10 cellular contexts compared by ENCODE assay signal in genomic region chr7:130272456-130273080, GRCh38. TPM values are rescaled to one million over a fixed set of nuclear protein-coding genes. Genes with fewer than 3 reads are reported as not detected.
DNase-seq lines count a peak whose midpoint lies in the region; TF ChIP-seq lines count a peak whose summit lies in the region.
"Had no signal": no experiment of that assay in that cellular context is flagged by ENCODE, and none has a peak within 500 bp of the region (broad histone marks: within the 10 kb centered on the region; RNA-seq: fewer than 3 reads in every experiment).

No MANE protein-coding gene starts in this region.

- TF ChIP-seq EP300 in tibial nerve (IDR thresholded peaks at IDR 0.05) = no peak

- DNase-seq in DMS53 (lab: John Stamatoyannopoulos, UW) (peak; percentile 26), DMS53 treated with DMSO at 0.1 percent for 48 hours (lab: John Stamatoyannopoulos, UW; ENCODE audit: unreplicated experiment) (no peak), SK-N-MC (ENCODE audit: low read depth, low spot score) (no peak), tibial nerve (ENCODE audit: low spot score in 2 of 2) (no peak), GM19240 (ENCODE audit: insufficient read length, low spot score) (no peak), 8988T (no peak)
- DNase-seq in stimulated activated naive CD4-positive, alpha-beta T cell (lab: John Stamatoyannopoulos, UW) = no peak
- DNase-seq: right lobe of liver had no signal

- H3K9ac ChIP-seq in SK-N-MC (ENCODE audit: insufficient read length) (no peak overlapping the region), iPS-20b (ENCODE audit: low read depth, low read length) (peak overlapping the region; percentile 96)

- H3K27ac ChIP-seq in SK-N-MC (peak overlapping the region; percentile 42; the same call in 1 of the 2 replicates), iPS-20b (ENCODE audit: low read length) (peak overlapping the region; percentile 98), tibial nerve (no peak overlapping the region)
- H3K27ac ChIP-seq: 22Rv1, right lobe of liver had no signal

- no peaks in the 10 kb centered on the region for H3K9me3 ChIP-seq in SK-N-MC (ENCODE audit: low read depth, low read length)
- no peaks in the 10 kb centered on the region for H3K9me3 ChIP-seq in iPS-20b (ENCODE audit: insufficient read depth, low read depth, low read length)
- H3K9me3 ChIP-seq in tibial nerve = no peaks in the 10 kb centered on the region
- H3K9me3 ChIP-seq: right lobe of liver had no signal

- H3K4me3 ChIP-seq in SK-N-MC (peak overlapping the region; percentile 39), iPS-20b (ENCODE audit: low read length) (peak overlapping the region; percentile 57), tibial nerve (peak overlapping the region; percentile 2 to 33 (median 12))
- H3K4me3 ChIP-seq: right lobe of liver had no signal

- H3K4me1 ChIP-seq in iPS-20b (ENCODE audit: insufficient read depth, low read length) (peaks cover 39% of the 10 kb centered on the region; the same call in 1 of the 2 replicates), tibial nerve (peaks cover 0 to 37% (median 0%) of the 10 kb centered on the region in 4 donors)
- H3K4me1 ChIP-seq: right lobe of liver had no signal

- WGBS in tibial nerve, 2 donors = 33 to 35% methylated on average over 22 to 23 of the region's 23 CpGs

- TF ChIP-seq CTCF in tibial nerve (IDR thresholded peaks at IDR 0.05) = no peak

- H3K27me3 ChIP-seq in iPS-20b (ENCODE audit: insufficient read depth, low read length) (peaks cover 3% of the 10 kb centered on the region; the same call in 1 of the 2 replicates), tibial nerve (no peaks in the 10 kb centered on the region)

- no peak for TF ChIP-seq POLR2A in tibial nerve (IDR thresholded peaks at IDR 0.05)

- no peaks in the 10 kb centered on the region for H3K36me3 ChIP-seq in SK-N-MC (ENCODE audit: insufficient read depth, low read length)
- no peaks in the 10 kb centered on the region for H3K36me3 ChIP-seq in iPS-20b (ENCODE audit: insufficient read depth, low read depth, low read length)
- H3K36me3 ChIP-seq in tibial nerve = no peaks in the 10 kb centered on the region
- H3K36me3 ChIP-seq: right lobe of liver had no signal

RNA-seq across cellular contexts. Expression of gene CPA2, which starts 5.9 kb away (rescaled TPM):
- 1 to 10 TPM in 2 of 4 donors, not detected in 2; 1.5 to 2.2 TPM for total RNA-seq in tibial nerve
- total RNA-seq: right lobe of liver had no signal

RNA-seq across cellular contexts. Expression of gene CPA4, which starts 20.4 kb away (rescaled TPM):
- 1 to 10 TPM in 1 of 4 donors, not detected in 3; 5.4 TPM for total RNA-seq in tibial nerve
- total RNA-seq: right lobe of liver had no signal

Comparison
In these comparisons a context has a peak if more than half of its experiments do, and no peak if none do; other contexts are left out.
1. H3K27ac ChIP-seq: peak in SK-N-MC (single experiment) and iPS-20b (single experiment); none in tibial nerve (0 of 4).
2. Peak in every context shown above with its lines, with median percentiles within 50 percentile points of each other: H3K4me3 ChIP-seq.